Comparison of ENCODE assay signal across 8 cellular contexts in the genomic region with DNA sequence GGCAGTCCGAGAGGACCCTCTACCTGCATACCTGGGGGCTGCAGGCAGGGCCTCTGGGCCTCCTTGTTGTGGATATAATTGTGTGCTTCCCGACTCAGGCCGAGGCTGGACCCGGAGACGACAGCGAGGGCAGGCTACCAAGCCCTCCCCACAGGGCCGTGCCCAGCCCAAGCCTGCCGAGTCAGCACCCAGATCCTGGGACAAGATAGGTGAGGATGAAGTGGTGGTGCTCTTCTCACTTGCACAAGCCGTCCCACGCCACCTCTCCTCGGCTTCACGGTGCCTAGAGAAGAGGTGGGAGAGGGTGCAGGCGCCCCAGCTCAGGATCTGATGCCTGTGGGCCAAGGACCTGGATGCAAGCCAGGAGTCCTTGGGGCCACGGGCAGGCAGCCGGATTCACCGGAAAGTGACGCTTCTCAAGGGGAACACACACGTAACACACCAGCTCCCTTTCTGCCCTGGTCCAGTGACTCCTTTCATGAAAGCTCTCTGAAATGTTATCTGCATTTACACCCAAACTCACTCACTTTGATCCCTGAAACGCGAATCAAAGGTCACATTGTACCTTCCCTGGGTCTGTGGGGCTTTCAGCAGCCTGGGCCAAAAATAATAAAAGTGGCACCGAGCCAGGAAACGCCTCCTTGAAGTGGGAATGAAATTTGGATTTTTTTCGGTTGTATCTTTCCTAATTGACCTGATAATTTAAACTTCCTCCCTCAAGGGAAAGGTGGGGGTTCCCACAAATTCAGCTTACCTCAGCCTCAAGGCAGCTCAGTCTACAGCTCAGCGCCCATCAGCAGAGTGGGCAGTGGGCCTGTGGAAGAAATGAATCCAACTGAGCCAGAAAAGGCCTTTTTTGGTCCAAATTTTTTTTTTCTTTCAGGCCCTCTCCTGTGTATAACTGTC. TPM values are rescaled to one million over a fixed set of nuclear protein-coding genes. Genes with fewer than 3 reads are reported as not detected.
DNase-seq lines count a peak whose midpoint lies in the region; ATAC-seq and TF ChIP-seq lines count a peak whose summit lies in the region.

No MANE protein-coding gene starts in this region.

- peak overlapping the region; percentile 97 for H3K27ac Mint-ChIP-seq in activated T-cell treated with anti-CD3 and anti-CD28 coated beads, Interleukin-2, amount 50 U/mL, for 72 hours
- peak overlapping the region; percentile 85 for H3K27ac Mint-ChIP-seq in neural progenitor cell

- H3K9me3 Mint-ChIP-seq in activated T-cell treated with anti-CD3 and anti-CD28 coated beads, Interleukin-2, amount 50 U/mL, for 72 hours: no peaks in the 10 kb centered on the region
- H3K9me3 Mint-ChIP-seq in neural progenitor cell: no peaks in the 10 kb centered on the region

- peak overlapping the region; percentile 89 for H3K4me3 ChIP-seq in OCI-LY3 (ENCODE audit: low read length)
- peak overlapping the region; percentile 72 for H3K4me3 ChIP-seq in neural progenitor cell
- peak overlapping the region; percentile 28 to 86 (median 68) for H3K4me3 ChIP-seq in thyroid gland (replicated peaks in 1 of 3)

- peak overlapping the region; percentile 68 for H3K27ac ChIP-seq in OCI-LY3 (ENCODE audit: low read length)
- H3K27ac ChIP-seq in neural progenitor cell: no peak overlapping the region
- peak overlapping the region; percentile 97 to 99 (median 98) for H3K27ac ChIP-seq in thyroid gland

- 2% methylated on average over 17 to 23 of the region's 24 CpGs for WGBS in thyroid gland, 2 donors

- H4K20me1 ChIP-seq in OCI-LY3 (ENCODE audit: insufficient read depth, low read length) (peaks cover 10% of the 10 kb centered on the region; the same call in 1 of the 2 replicates), neural progenitor cell (ENCODE audit: low read depth) (peaks cover 27% of the 10 kb centered on the region)

- intact Hi-C loops in thyroid gland (cut with DNase I): no loop called here

- H3K36me3 ChIP-seq in OCI-LY3 (replicated peaks; ENCODE audit: low read depth, low read length) (peaks cover 22% of the 10 kb centered on the region), neural progenitor cell (no peaks in the 10 kb centered on the region), thyroid gland (peaks cover 10 to 14% of the 10 kb centered on the region in 2 donors)

- peak; percentile 23 for ATAC-seq in GM18907 (IDR thresholded peaks at IDR 0.05; ENCODE audit: unreplicated experiment)
- ATAC-seq in HG03342 (IDR thresholded peaks at IDR 0.05; ENCODE audit: unreplicated experiment): peak; percentile 29
- peak; percentile 42 to 44 for ATAC-seq in activated T-cell treated with anti-CD3 and anti-CD28 coated beads, Interleukin-2, amount 50 U/mL, for 72 hours (replicated peaks in 1 of 2)

- no peak for TF ChIP-seq CTCF in OCI-LY3 (IDR thresholded peaks at IDR 0.05; ENCODE audit: low read depth, low read length)
- no peak for TF ChIP-seq CTCF in neural progenitor cell (IDR thresholded peaks at IDR 0.05)
- TF ChIP-seq CTCF in thyroid gland (IDR thresholded peaks at IDR 0.05): no peak

- H3K9me3 ChIP-seq in OCI-LY3 (ENCODE audit: insufficient read depth, low read length) (no peaks in the 10 kb centered on the region), neural progenitor cell (ENCODE audit: low read depth) (no peaks in the 10 kb centered on the region), thyroid gland (no peaks in the 10 kb centered on the region)

- H3K4me1 ChIP-seq in OCI-LY3 (ENCODE audit: low read length) (peaks cover 20% of the 10 kb centered on the region), neural progenitor cell (peaks cover 17% of the 10 kb centered on the region), thyroid gland (peaks cover 40 to 45% of the 10 kb centered on the region in 2 donors)

- peak overlapping the region; percentile 12; the same call in 1 of the 2 replicates for H2AFZ ChIP-seq in OCI-LY3 (ENCODE audit: low read depth, low read length)
- peak overlapping the region; percentile 14 for H2AFZ ChIP-seq in neural progenitor cell (replicated peaks)

- H3K4me2 ChIP-seq in OCI-LY3 (ENCODE audit: low read length) (peak overlapping the region; percentile 100), neural progenitor cell (peak overlapping the region; percentile 90)

- peaks cover 48% of the 10 kb centered on the region for H3K4me1 Mint-ChIP-seq in activated T-cell treated with anti-CD3 and anti-CD28 coated beads, Interleukin-2, amount 50 U/mL, for 72 hours (ENCODE audit: low read depth)
- H3K4me1 Mint-ChIP-seq in neural progenitor cell: peaks cover 25% of the 10 kb centered on the region

- H3K36me3 Mint-ChIP-seq in activated T-cell treated with anti-CD3 and anti-CD28 coated beads, Interleukin-2, amount 50 U/mL, for 72 hours (ENCODE audit: insufficient read depth in 2 of 2): peaks cover 0 to 3% of the 10 kb centered on the region in 2 donors
- peaks cover 22% of the 10 kb centered on the region for H3K36me3 Mint-ChIP-seq in neural progenitor cell

- peak overlapping the region; percentile 98 to 99 for H3K4me3 Mint-ChIP-seq in activated T-cell treated with anti-CD3 and anti-CD28 coated beads, Interleukin-2, amount 50 U/mL, for 72 hours
- H3K4me3 Mint-ChIP-seq in neural progenitor cell: peak overlapping the region; percentile 95

- TF ChIP-seq POLR2A in thyroid gland (IDR thresholded peaks at IDR 0.05): no peak

- DNase-seq in Ammon's horn (ENCODE audit: low spot score): peak; percentile 39
- DNase-seq in activated T-cell treated with anti-CD3 and anti-CD28 coated beads, Interleukin-2, amount 50 U/mL, for 72 hours: peak; percentile 59 to 77
- DNase-seq in fibroblast of the conjunctiva (ENCODE audit: low read depth): peak; percentile 23
- no peak for DNase-seq in neural progenitor cell (ENCODE audit: low spot score)
- DNase-seq in thyroid gland: peak; percentile 86 to 92

- H3K79me2 ChIP-seq in OCI-LY3 (ENCODE audit: low read length): peaks cover 62% of the 10 kb centered on the region
- H3K79me2 ChIP-seq in neural progenitor cell (ENCODE audit: low read depth): peaks cover 45% of the 10 kb centered on the region

- H3F3A ChIP-seq in neural progenitor cell (ENCODE audit: low read depth): no peaks in the 10 kb centered on the region

- H3K9ac ChIP-seq in OCI-LY3 (ENCODE audit: low read length): peak overlapping the region; percentile 93
- peak overlapping the region; percentile 36 for H3K9ac ChIP-seq in neural progenitor cell

- H3K27me3 ChIP-seq in OCI-LY3 (ENCODE audit: low read depth, low read length) (no peaks in the 10 kb centered on the region), neural progenitor cell (no peaks in the 10 kb centered on the region), thyroid gland (no peaks in the 10 kb centered on the region)

- H3K27me3 Mint-ChIP-seq in activated T-cell treated with anti-CD3 and anti-CD28 coated beads, Interleukin-2, amount 50 U/mL, for 72 hours (ENCODE audit: low read depth): no peaks in the 10 kb centered on the region
- no peaks in the 10 kb centered on the region for H3K27me3 Mint-ChIP-seq in neural progenitor cell (ENCODE audit: insufficient read depth, low read depth)

RNA-seq across cellular contexts. Expression of gene GNB1L, which starts 1.1 kb away (rescaled TPM):
- total RNA-seq in activated T-cell treated with anti-CD3 and anti-CD28 coated beads, Interleukin-2, amount 50 U/mL, for 72 hours: 10 to 100 TPM; 13.9 to 20.5 TPM
- 3.0 and 11.6 TPM in 2 replicates for total RNA-seq in neural progenitor cell (ENCODE audit: low replicate concordance)
- 1 to 10 TPM; 1.8 to 5.1 (median 4.5) TPM for total RNA-seq in thyroid gland

RNA-seq across cellular contexts. Expression of gene RTL10, which starts 1.1 kb away (rescaled TPM):
- 10 to 100 TPM; 15.0 to 16.3 TPM for total RNA-seq in activated T-cell treated with anti-CD3 and anti-CD28 coated beads, Interleukin-2, amount 50 U/mL, for 72 hours
- 7.3 and 16.3 TPM in 2 replicates for total RNA-seq in neural progenitor cell (ENCODE audit: low replicate concordance)
- total RNA-seq in thyroid gland: 10 to 100 TPM; 18.1 to 26.4 (median 23.7) TPM
